In genomic region chr4:67483868-67484602, GRCh38 we compare ENCODE assay signal across 15 cellular contexts.
A peak's percentile ranks its signal among the peaks of the same experiment; 100 is the strongest.
DNase-seq lines count a peak whose midpoint lies in the region; ATAC-seq and TF ChIP-seq lines count a peak whose summit lies in the region.
"Had no signal": no experiment of that assay in that cellular context is flagged by ENCODE, and none has a peak within 500 bp of the region (broad histone marks: within the 10 kb centered on the region; RNA-seq: fewer than 3 reads in every experiment).

No MANE protein-coding gene starts in this region.

- no peak for DNase-seq in activated naive CD4-positive, alpha-beta T cell treated with anti-CD3 and anti-CD28 coated beads, Interleukin-2, amount 50 U/mL, for 72 hours (ENCODE audit: low spot score in 2 of 2)
- DNase-seq in activated naive CD4-positive, alpha-beta T cell (lab: John Stamatoyannopoulos, UW): no peak
- DNase-seq in SK-MEL-5 (ENCODE audit: low read depth, low spot score) (peak; percentile 5), fibroblast of mammary gland (ENCODE audit: low read depth) (peak; percentile 53), 8988T (no peak), GF-D8 (lab: John Stamatoyannopoulos, UW) (no peak), colonic mucosa (no peak)
- DNase-seq in stimulated activated effector memory CD8-positive, alpha-beta T cell treated with anti-CD3 and anti-CD28 coated beads, Interleukin-12 subunit alpha, Interleukin-12 subunit beta, amount 100 ng/mL, for 72 hours (ENCODE audit: low spot score in 2 of 2): no peak
- DNase-seq: AML-193, DMS79 treated with DMSO at 0.1 percent for 48 hours, Kasumi-1, upper lobe of right lung had no signal

- peaks cover 25% of the 10 kb centered on the region for H3K4me1 Mint-ChIP-seq in stimulated activated effector memory CD8-positive, alpha-beta T cell treated with anti-CD3 and anti-CD28 coated beads, Interleukin-12 subunit alpha, Interleukin-12 subunit beta, amount 100 ng/mL, for 72 hours
- H3K4me1 Mint-ChIP-seq: brain had no signal

- no peak overlapping the region for H3K9ac ChIP-seq in colonic mucosa (ENCODE audit: low read depth in 2 of 2, low read length in 2 of 2)

- H3K9me3 ChIP-seq in colonic mucosa: no peaks in the 10 kb centered on the region
- H3K9me3 ChIP-seq: upper lobe of right lung had no signal

- no peak overlapping the region for H3K4me3 Mint-ChIP-seq in stimulated activated effector memory CD8-positive, alpha-beta T cell treated with anti-CD3 and anti-CD28 coated beads, Interleukin-12 subunit alpha, Interleukin-12 subunit beta, amount 100 ng/mL, for 72 hours
- H3K4me3 Mint-ChIP-seq: brain; natural killer cell treated with Interleukin-12 subunit alpha and Interleukin-12 subunit beta and Interleukin-15 and Interleukin-18, amount 100 ng/mL, for 72 hours had no signal

- peak; percentile 66 to 70 for ATAC-seq in activated naive CD4-positive, alpha-beta T cell treated with anti-CD3 and anti-CD28 coated beads, Interleukin-2, amount 50 U/mL, for 72 hours
- ATAC-seq in stimulated activated effector memory CD8-positive, alpha-beta T cell treated with anti-CD3 and anti-CD28 coated beads, Interleukin-12 subunit alpha, Interleukin-12 subunit beta, amount 100 ng/mL, for 72 hours: peak; percentile 95
- ATAC-seq: upper lobe of right lung had no signal

- H3K36me3 ChIP-seq in colonic mucosa: no peaks in the 10 kb centered on the region

- H3K4me3 ChIP-seq in fibroblast of mammary gland (ENCODE audit: control insufficient read depth, low read depth, low read length) (no peak overlapping the region), colonic mucosa (no peak overlapping the region)
- H3K4me3 ChIP-seq: skin epidermis, upper lobe of right lung had no signal

- H3K4me1 ChIP-seq in colonic mucosa: no peaks in the 10 kb centered on the region
- H3K4me1 ChIP-seq: upper lobe of right lung had no signal

- no peak overlapping the region for H3K27ac ChIP-seq in colonic mucosa
- H3K27ac ChIP-seq: skin epidermis, upper lobe of right lung had no signal

- no peaks in the 10 kb centered on the region for H3K27me3 ChIP-seq in colonic mucosa
- H3K27me3 ChIP-seq: upper lobe of right lung had no signal

- in situ Hi-C loops in SK-MEL-5 (cut with HindIII; ENCODE audit: low pct_unique_long_range_greater_than_20kb, low sequenced_read_pairs): no loop called here

- peaks cover 7 to 22% of the 10 kb centered on the region in 2 donors for H3K9me3 Mint-ChIP-seq in activated naive CD4-positive, alpha-beta T cell treated with anti-CD3 and anti-CD28 coated beads, Interleukin-2, amount 50 U/mL, for 72 hours
- H3K9me3 Mint-ChIP-seq in stimulated activated effector memory CD8-positive, alpha-beta T cell treated with anti-CD3 and anti-CD28 coated beads, Interleukin-12 subunit alpha, Interleukin-12 subunit beta, amount 100 ng/mL, for 72 hours: peaks cover 8% of the 10 kb centered on the region

- TF ChIP-seq CTCF in fibroblast of mammary gland (conservative IDR thresholded peaks at IDR 0.05; ENCODE audit: control insufficient read depth, insufficient read depth, low read depth, low read length) (no peak), colonic mucosa (IDR thresholded peaks at IDR 0.05) (no peak)

- peaks cover 40 to 56% of the 10 kb centered on the region in 2 donors for H3K36me3 Mint-ChIP-seq in activated naive CD4-positive, alpha-beta T cell treated with anti-CD3 and anti-CD28 coated beads, Interleukin-2, amount 50 U/mL, for 72 hours
- H3K36me3 Mint-ChIP-seq in stimulated activated effector memory CD8-positive, alpha-beta T cell treated with anti-CD3 and anti-CD28 coated beads, Interleukin-12 subunit alpha, Interleukin-12 subunit beta, amount 100 ng/mL, for 72 hours: peaks cover 91% of the 10 kb centered on the region

- H3K27ac Mint-ChIP-seq in activated naive CD4-positive, alpha-beta T cell treated with anti-CD3 and anti-CD28 coated beads, Interleukin-2, amount 50 U/mL, for 72 hours: no peak overlapping the region
- no peak overlapping the region for H3K27ac Mint-ChIP-seq in stimulated activated effector memory CD8-positive, alpha-beta T cell treated with anti-CD3 and anti-CD28 coated beads, Interleukin-12 subunit alpha, Interleukin-12 subunit beta, amount 100 ng/mL, for 72 hours
- H3K27ac Mint-ChIP-seq: brain had no signal

- intact Hi-C loops in colonic mucosa (cut with DNase I): no loop called here

Comparison
In these comparisons a context has a peak if more than half of its experiments do, and no peak if none do; other contexts are left out.
1. DNase-seq: peak in SK-MEL-5 (single experiment) and fibroblast of mammary gland (single experiment); none in activated naive CD4-positive, alpha-beta T cell treated with anti-CD3 and anti-CD28 coated beads, Interleukin-2, amount 50 U/mL, for 72 hours (0 of 2), activated naive CD4-positive, alpha-beta T cell (0 of 4), stimulated activated effector memory CD8-positive, alpha-beta T cell treated with anti-CD3 and anti-CD28 coated beads, Interleukin-12 subunit alpha, Interleukin-12 subunit beta, amount 100 ng/mL, for 72 hours (0 of 2), 8988T (single experiment), GF-D8 (single experiment) and colonic mucosa (single experiment).